Comparison of ENCODE assay signal across 1 cellular context in the genomic region with DNA sequence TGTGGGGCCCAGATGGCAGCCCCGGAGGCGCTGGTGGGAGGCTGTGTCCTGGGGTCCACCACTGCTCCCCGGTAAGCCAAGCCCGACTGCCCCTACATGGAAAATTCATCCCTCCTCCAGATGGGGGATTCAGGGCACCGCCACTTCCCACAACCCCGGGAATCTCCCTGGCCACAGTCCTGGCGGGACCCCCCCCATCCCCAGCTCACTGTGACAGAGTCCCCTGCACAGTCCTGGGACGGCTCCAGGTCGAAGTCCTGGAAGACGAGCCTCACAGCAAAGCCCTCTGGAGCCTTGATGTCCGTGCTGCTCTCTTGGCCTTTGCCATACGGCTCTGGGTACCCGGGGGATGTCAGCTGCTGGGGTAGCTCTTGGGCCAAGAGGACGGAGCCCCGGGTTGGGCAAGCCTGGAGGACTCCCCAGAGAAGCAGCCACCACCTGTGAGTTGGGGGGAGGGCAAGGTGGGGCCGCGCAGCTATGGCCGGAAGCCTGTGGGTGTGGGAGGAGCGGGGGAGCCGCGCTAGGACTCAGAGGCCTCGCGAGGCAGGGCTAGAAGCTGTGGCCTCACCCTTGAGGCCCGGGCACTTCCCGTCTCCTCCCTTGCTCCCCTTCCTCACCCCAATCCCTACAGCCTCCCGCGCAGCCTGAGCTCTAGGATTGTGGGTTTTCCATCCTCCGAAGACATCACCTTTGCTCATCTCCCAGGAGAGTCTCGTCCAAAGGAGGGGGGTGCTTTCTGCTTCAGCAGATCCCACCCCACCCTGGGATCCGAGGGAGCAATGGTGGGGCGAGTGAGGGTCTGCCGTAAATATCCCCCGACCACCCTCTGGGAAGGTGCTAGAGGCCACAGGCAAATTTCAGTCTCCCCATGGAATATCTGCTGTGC.
TF ChIP-seq lines count a peak whose summit lies in the region.

No MANE protein-coding gene starts in this region.

TF ChIP-seq in HepG2, 621 proteins besides CTCF, POLR2A, EP300 and RAD21 (continued from another document and continues in another):
- TF ChIP-seq KDM5A (IDR thresholded peaks at IDR 0.05; ENCODE audit: borderline replicate concordance, low read length) (no peak; the same call in 1 of the 2 replicates), REPIN1 (CRISPR knock-in tag; IDR thresholded peaks at IDR 0.05; ENCODE audit: borderline replicate concordance, low read depth) (0 out of 2 replicates have a peak, but pooled peaks have one; percentile 26), BORCS8-MEF2B (CRISPR knock-in tag; IDR thresholded peaks at IDR 0.05) (peak; percentile 86), CHD2 (IDR thresholded peaks at IDR 0.05; ENCODE audit: low read depth, low read length) (peak; percentile 86), ATM (IDR thresholded peaks at IDR 0.05; ENCODE audit: borderline replicate concordance) (no peak), GPN1 (CRISPR knock-in tag; IDR thresholded peaks at IDR 0.05; ENCODE audit: borderline replicate concordance) (no peak), RBAK (CRISPR knock-in tag; IDR thresholded peaks at IDR 0.05) (no peak), ZNF24 (IDR thresholded peaks at IDR 0.05) (no peak), ZNF800 (CRISPR knock-in tag; IDR thresholded peaks at IDR 0.05) (no peak), NFYC (CRISPR knock-in tag; IDR thresholded peaks at IDR 0.05) (0 out of 2 replicates have a peak, but pooled peaks have one; percentile 6), ZNF572 (CRISPR knock-in tag; IDR thresholded peaks at IDR 0.05) (peak; percentile 80; the same call in 1 of the 2 replicates), ZNF138 (CRISPR knock-in tag; IDR thresholded peaks at IDR 0.05; ENCODE audit: low read depth) (no peak), HDAC2 (CRISPR knock-in tag; IDR thresholded peaks at IDR 0.05) (peak; percentile 41; the same call in 1 of the 2 replicates), ZNF251 (CRISPR knock-in tag; IDR thresholded peaks at IDR 0.05) (no peak), ZNF350 (CRISPR knock-in tag; IDR thresholded peaks at IDR 0.05; ENCODE audit: borderline replicate concordance, low read depth) (peak; percentile 74; the same call in 1 of the 2 replicates), NCOA5 (CRISPR knock-in tag; IDR thresholded peaks at IDR 0.05) (no peak), ZNF33A (CRISPR knock-in tag; IDR thresholded peaks at IDR 0.05; ENCODE audit: borderline replicate concordance) (no peak), ZNF317 (CRISPR knock-in tag; IDR thresholded peaks at IDR 0.05) (0 out of 2 replicates have a peak, but pooled peaks have one; percentile 27), ZFP41 (CRISPR knock-in tag; IDR thresholded peaks at IDR 0.05; ENCODE audit: borderline replicate concordance) (no peak), THAP11 (CRISPR knock-in tag; IDR thresholded peaks at IDR 0.05) (peak; percentile 37; the same call in 1 of the 2 replicates), ATF6 (CRISPR knock-in tag; conservative IDR thresholded peaks at IDR 0.05) (no peak), BHLHE40 (IDR thresholded peaks at IDR 0.05; ENCODE audit: low read length) (no peak; the same call in 1 of the 2 replicates), ZNF816 (CRISPR knock-in tag; IDR thresholded peaks at IDR 0.05; ENCODE audit: borderline replicate concordance) (0 out of 2 replicates have a peak, but pooled peaks have one; percentile 38), GLMP (CRISPR knock-in tag; IDR thresholded peaks at IDR 0.05; ENCODE audit: borderline replicate concordance) (no peak), ZNF749 (CRISPR knock-in tag; IDR thresholded peaks at IDR 0.05; ENCODE audit: borderline replicate concordance) (no peak), MTA3 (CRISPR knock-in tag; IDR thresholded peaks at IDR 0.05) (no peak), ZNF18 (CRISPR knock-in tag; IDR thresholded peaks at IDR 0.05; ENCODE audit: insufficient replicate concordance) (no peak), ZZZ3 (CRISPR knock-in tag; IDR thresholded peaks at IDR 0.05; ENCODE audit: borderline replicate concordance) (no peak; the same call in 1 of the 2 replicates), ZNF333 (CRISPR knock-in tag; IDR thresholded peaks at IDR 0.05; ENCODE audit: borderline replicate concordance) (no peak), THYN1 (CRISPR knock-in tag; IDR thresholded peaks at IDR 0.05; ENCODE audit: borderline replicate concordance, low read depth) (no peak), CBX5 (CRISPR knock-in tag; IDR thresholded peaks at IDR 0.05; ENCODE audit: borderline replicate concordance) (0 out of 2 replicates have a peak, but pooled peaks have one; percentile 17), ZNF407 (CRISPR knock-in tag; IDR thresholded peaks at IDR 0.05; ENCODE audit: not compliant biosample characterization) (no peak), SMAD9 (CRISPR knock-in tag; IDR thresholded peaks at IDR 0.05) (no peak), NR2F6 (IDR thresholded peaks at IDR 0.05) (no peak), NR2F6 (CRISPR knock-in tag; IDR thresholded peaks at IDR 0.05) (peak; percentile 55), ISX (CRISPR knock-in tag; conservative IDR thresholded peaks at IDR 0.05) (no peak), HMGA1 (CRISPR knock-in tag; conservative IDR thresholded peaks at IDR 0.05) (no peak), SRSF9 (IDR thresholded peaks at IDR 0.05; ENCODE audit: borderline replicate concordance, insufficient read depth, low read depth, low read length, poor library complexity, severe bottlenecking) (no peak)
- TF ChIP-seq, protein P1, sequence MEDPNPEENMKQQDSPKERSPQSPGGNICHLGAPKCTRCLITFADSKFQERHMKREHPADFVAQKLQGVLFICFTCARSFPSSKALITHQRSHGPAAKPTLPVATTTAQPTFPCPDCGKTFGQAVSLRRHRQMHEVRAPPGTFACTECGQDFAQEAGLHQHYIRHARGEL (CRISPR knock-in tag; IDR thresholded peaks at IDR 0.05): no peak
- TF ChIP-seq, protein P2, sequence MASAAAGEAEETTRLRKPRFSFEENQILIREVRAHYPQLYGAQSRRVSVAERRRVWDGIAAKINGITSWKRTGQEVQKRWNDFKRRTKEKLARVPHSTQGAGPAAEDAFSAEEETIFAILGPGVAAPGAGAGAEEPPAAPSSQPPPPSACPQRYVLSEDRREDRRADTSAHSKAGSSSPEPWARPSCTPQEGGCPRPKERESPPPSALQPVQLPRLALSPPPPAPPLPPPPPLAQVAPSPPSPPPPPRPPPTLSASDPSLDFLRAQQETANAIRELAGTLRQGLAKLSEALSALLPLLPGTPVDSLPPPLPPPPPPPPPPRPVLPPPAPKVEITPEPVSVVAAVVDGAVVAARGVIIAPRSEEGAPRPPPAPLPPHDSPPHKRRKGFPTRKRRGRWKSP (CRISPR knock-in tag; IDR thresholded peaks at IDR 0.05): peak; percentile 57; the same call in 1 of the 2 replicates
- TF ChIP-seq, protein P3, sequence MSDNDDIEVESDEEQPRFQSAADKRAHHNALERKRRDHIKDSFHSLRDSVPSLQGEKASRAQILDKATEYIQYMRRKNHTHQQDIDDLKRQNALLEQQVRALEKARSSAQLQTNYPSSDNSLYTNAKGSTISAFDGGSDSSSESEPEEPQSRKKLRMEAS (IDR thresholded peaks at IDR 0.05): peak; percentile 66
